Comparison of ENCODE assay signal across 12 cellular contexts in genomic region chr1:168623003-168623828, GRCh38. TPM values are rescaled to one million over a fixed set of nuclear protein-coding genes. Genes with fewer than 3 reads are reported as not detected.
DNase-seq lines count a peak whose midpoint lies in the region; ATAC-seq and TF ChIP-seq lines count a peak whose summit lies in the region.
"Had no signal": no experiment of that assay in that cellular context is flagged by ENCODE, and none has a peak within 500 bp of the region (broad histone marks: within the 10 kb centered on the region; RNA-seq: fewer than 3 reads in every experiment).

No MANE protein-coding gene starts in this region.

- TF ChIP-seq CTCF in choroid plexus epithelial cell (conservative IDR thresholded peaks at IDR 0.05; ENCODE audit: low read depth, low read length) (no peak), omental fat pad (IDR thresholded peaks at IDR 0.05) (no peak), prostate gland (IDR thresholded peaks at IDR 0.05) (no peak)

- no peak for TF ChIP-seq POLR2A in prostate gland (IDR thresholded peaks at IDR 0.05)

- WGBS in prostate gland, result 65% methylated on average over 8 of the region's 8 CpGs

- peak; percentile 90 for DNase-seq in Daoy (ENCODE audit: low read depth)
- DNase-seq in NCI-H2227 (lab: John Stamatoyannopoulos, UW; ENCODE audit: unreplicated experiment), result peak; percentile 26
- peak; percentile 77 for DNase-seq in choroid plexus epithelial cell (ENCODE audit: low read depth)
- no peak for DNase-seq in omental fat pad (ENCODE audit: low spot score)
- no peak for DNase-seq in NCI-H524 (lab: John Stamatoyannopoulos, UW)
- no peak for DNase-seq in prostate gland (ENCODE audit: low spot score)
- DNase-seq: activated effector memory CD4-positive, alpha-beta T cell treated with Interleukin-2 at 50 U/mL for 16 hours; sigmoid colon had no signal

- H3K4me1 ChIP-seq in prostate gland (replicated peaks), result no peaks in the 10 kb centered on the region
- H3K4me1 ChIP-seq: SJSA1 had no signal

- H3K27ac ChIP-seq in prostate gland, result no peak overlapping the region
- H3K27ac ChIP-seq: sigmoid colon, SJSA1 had no signal

- H3K9me3 ChIP-seq in prostate gland, result no peaks in the 10 kb centered on the region
- H3K9me3 ChIP-seq: sigmoid colon, SJSA1 had no signal

- no peaks in the 10 kb centered on the region for H3K27me3 ChIP-seq in prostate gland (replicated peaks; ENCODE audit: insufficient read depth)
- H3K27me3 ChIP-seq: sigmoid colon, SJSA1 had no signal

- H3K4me3 ChIP-seq in choroid plexus epithelial cell (ENCODE audit: low read depth, low read length) (no peak overlapping the region), prostate gland (no peak overlapping the region)
- H3K4me3 ChIP-seq: sigmoid colon, SJSA1 had no signal

- H3K36me3 ChIP-seq in prostate gland, result no peaks in the 10 kb centered on the region
- H3K36me3 ChIP-seq: sigmoid colon, SJSA1 had no signal

- intact Hi-C loops in prostate gland (cut with DNase I), result loop anchor here (5.0 kb wide), 1 partner anchor 159 kb away; no protein-coding TSS in a partner anchor

- ATAC-seq in omental fat pad (ENCODE audit: low FRiP score), result peak; percentile 76
- ATAC-seq in GM21515 (IDR thresholded peaks at IDR 0.05; ENCODE audit: unreplicated experiment), result no peak
- ATAC-seq in HG03565 (IDR thresholded peaks at IDR 0.05; ENCODE audit: unreplicated experiment), result no peak

RNA-seq across cellular contexts. Expression of gene XCL1, which starts 46.8 kb away (rescaled TPM):
- not detected in 2 replicates for total RNA-seq in Daoy (2014; rRNA removed; shearing (Covaris generic))
- total RNA-seq in omental fat pad, result 1 to 10 TPM in 1 of 4 donors, under 1 TPM in 1, not detected in 2; 0.28 to 1.3 TPM
- total RNA-seq in prostate gland, result not detected
- total RNA-seq: glomerular endothelial cell, SJSA1 had no signal

Comparison
In these comparisons a context has a peak if more than half of its experiments do, and no peak if none do; other contexts are left out.
1. DNase-seq: peak in Daoy (single experiment), NCI-H2227 (single experiment) and choroid plexus epithelial cell (single experiment); none in omental fat pad (single experiment), NCI-H524 (0 of 2) and prostate gland (single experiment).